Comparison of ENCODE assay signal across 9 cellular contexts in genomic region chr10:61286695-61287094, GRCh38.
DNase-seq lines count a peak whose midpoint lies in the region; ATAC-seq and TF ChIP-seq lines count a peak whose summit lies in the region.
"Had no signal": no experiment of that assay in that cellular context is flagged by ENCODE, and none has a peak within 500 bp of the region (broad histone marks: within the 10 kb centered on the region; RNA-seq: fewer than 3 reads in every experiment).

No MANE protein-coding gene starts in this region.

- ATAC-seq in GM21723 (IDR thresholded peaks at IDR 0.05; ENCODE audit: unreplicated experiment) (peak; percentile 100), HG03575 (IDR thresholded peaks at IDR 0.05; ENCODE audit: extremely low read depth, insufficient number of reproducible peaks, low FRiP score, unreplicated experiment) (peak; percentile 100)
- ATAC-seq in naive thymus-derived CD4-positive, alpha-beta T cell: peak; percentile 92

- POLR2A ChIA-PET in naive thymus-derived CD4-positive, alpha-beta T cell (lab: Charles Lee): no interaction called here

- H3K27me3 Mint-ChIP-seq in naive thymus-derived CD4-positive, alpha-beta T cell: peaks cover 0 to 17% (median 0%) of the 10 kb centered on the region in 5 donors

- CTCF ChIA-PET in naive thymus-derived CD4-positive, alpha-beta T cell (lab: Charles Lee): no interaction called here

- no peaks in the 10 kb centered on the region for H3K27me3 ChIP-seq in naive thymus-derived CD4-positive, alpha-beta T cell (ENCODE audit: control insufficient read depth in 2 of 2, insufficient read depth in 2 of 2, low read length in 2 of 2)
- no peaks in the 10 kb centered on the region for H3K27me3 ChIP-seq in ascending aorta

- no peaks in the 10 kb centered on the region for H3K36me3 ChIP-seq in naive thymus-derived CD4-positive, alpha-beta T cell (ENCODE audit: control insufficient read depth in 2 of 3, insufficient read depth in 3 of 3, low read length in 3 of 3)
- no peaks in the 10 kb centered on the region for H3K36me3 ChIP-seq in ascending aorta

- intact Hi-C loops in naive thymus-derived CD4-positive, alpha-beta T cell (cut with micrococcal nuclease): loop anchor here in 1 of 2 donors (2.0 to 10.0 kb wide), 5 partner anchors 322 to 978 kb away; partner anchors contain the start of gene RTKN2
- intact Hi-C loops in ascending aorta (cut with DNase I): no loop called here

- peaks cover 0 to 9% (median 0%) of the 10 kb centered on the region in 5 donors for H3K36me3 Mint-ChIP-seq in naive thymus-derived CD4-positive, alpha-beta T cell

- H3K4me1 ChIP-seq in naive thymus-derived CD4-positive, alpha-beta T cell (ENCODE audit: control insufficient read depth in 2 of 2, insufficient read depth in 2 of 2, low read length in 2 of 2): peaks cover 9 to 12% of the 10 kb centered on the region in 2 donors
- no peaks in the 10 kb centered on the region for H3K4me1 ChIP-seq in ascending aorta

- H3K4me3 ChIP-seq in naive thymus-derived CD4-positive, alpha-beta T cell (ENCODE audit: low read length): no peak overlapping the region
- H3K4me3 ChIP-seq in ascending aorta: no peak overlapping the region

- peak; percentile 21 for DNase-seq in SKM-1 treated with dmso at 0.1 percent for 144 hours (lab: John Stamatoyannopoulos, UW; ENCODE audit: unreplicated experiment)
- no peak for DNase-seq in SKM-1 (lab: John Stamatoyannopoulos, UW; ENCODE audit: unreplicated experiment)
- DNase-seq in naive thymus-derived CD4-positive, alpha-beta T cell: peak in 7 of 9 donors; percentile 22 to 72 (median 54)
- no peak for DNase-seq in ascending aorta (ENCODE audit: low spot score in 2 of 2)
- DNase-seq in NCI-H1105 treated with DMSO at 0.1 percent for 48 hours (lab: John Stamatoyannopoulos, UW): no peak
- DNase-seq in G401 (ENCODE audit: low spot score): no peak
- DNase-seq: effector memory CD4-positive, alpha-beta T cell had no signal

- TF ChIP-seq CTCF in ascending aorta (IDR thresholded peaks at IDR 0.05): no peak

- peak overlapping the region in 5 of 9 donors; percentile 5 to 47 (median 35) for H3K27ac Mint-ChIP-seq in naive thymus-derived CD4-positive, alpha-beta T cell

- peaks cover 13 to 24% (median 20%) of the 10 kb centered on the region in 7 donors for H3K4me1 Mint-ChIP-seq in naive thymus-derived CD4-positive, alpha-beta T cell

- H3K9me3 Mint-ChIP-seq in naive thymus-derived CD4-positive, alpha-beta T cell: peaks cover 0 to 10% (median 0%) of the 10 kb centered on the region in 11 donors

- no peak overlapping the region for H3K27ac ChIP-seq in naive thymus-derived CD4-positive, alpha-beta T cell (ENCODE audit: low read depth, low read length)
- H3K27ac ChIP-seq in ascending aorta: no peak overlapping the region

- in situ Hi-C loops in G401 (cut with HindIII; ENCODE audit: low sequenced_read_pairs): no loop called here

- no peaks in the 10 kb centered on the region for H3K9me3 ChIP-seq in naive thymus-derived CD4-positive, alpha-beta T cell (ENCODE audit: control insufficient read depth in 2 of 3, low read length in 3 of 3)
- H3K9me3 ChIP-seq in ascending aorta: no peaks in the 10 kb centered on the region

- peak overlapping the region in 8 of 10 donors; percentile 20 to 66 (median 48) for H3K4me3 Mint-ChIP-seq in naive thymus-derived CD4-positive, alpha-beta T cell

Comparison
In these comparisons a context has a peak if more than half of its experiments do, and no peak if none do; other contexts are left out.
1. DNase-seq: peak in SKM-1 treated with dmso at 0.1 percent for 144 hours (single experiment) and naive thymus-derived CD4-positive, alpha-beta T cell (7 of 9); none in SKM-1 (single experiment), ascending aorta (0 of 2), NCI-H1105 treated with DMSO at 0.1 percent for 48 hours (single experiment) and G401 (single experiment).
2. Peak in every context shown above with its lines, with median percentiles within 50 percentile points of each other: ATAC-seq.